Comparison of ENCODE assay signal across 18 cellular contexts in the genomic region with DNA sequence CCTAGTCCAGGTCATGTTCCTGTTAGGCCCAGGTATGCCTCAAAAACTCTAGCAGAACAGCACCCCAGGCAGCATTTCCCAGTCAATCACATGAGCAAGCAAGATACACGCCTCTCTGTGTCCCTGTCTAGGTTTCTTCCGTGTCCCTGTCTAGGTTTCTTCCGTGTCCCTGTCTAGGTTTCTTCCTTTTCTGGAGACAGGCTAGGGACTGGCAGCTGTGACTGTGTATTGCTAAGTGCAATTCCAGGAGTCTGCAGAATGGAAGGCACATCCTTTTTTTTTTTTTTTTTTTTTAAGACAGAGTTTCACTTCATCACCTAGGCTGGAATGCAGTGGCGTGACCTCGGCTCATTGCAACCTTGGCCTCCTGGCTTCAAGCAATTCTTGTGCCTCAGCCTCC.
DNase-seq lines count a peak whose midpoint lies in the region; ATAC-seq, FAIRE-seq and TF ChIP-seq lines count a peak whose summit lies in the region.
"Had no signal": no experiment of that assay in that cellular context is flagged by ENCODE, and none has a peak within 500 bp of the region (broad histone marks: within the 10 kb centered on the region; RNA-seq: fewer than 3 reads in every experiment).

No MANE protein-coding gene starts in this region.

- no peak for TF ChIP-seq CTCF in astrocyte (IDR thresholded peaks at IDR 0.05; ENCODE audit: insufficient read depth, low read depth, low read length)
- no peak for TF ChIP-seq CTCF in epithelial cell of esophagus (IDR thresholded peaks at IDR 0.05; ENCODE audit: insufficient read depth, low read depth, low read length, missing control alignments)
- no peak for TF ChIP-seq CTCF in neural progenitor cell (IDR thresholded peaks at IDR 0.05)

- H3K4me3 ChIP-seq in astrocyte (ENCODE audit: insufficient read depth, low read depth, low read length) = no peak overlapping the region
- H3K4me3 ChIP-seq in epithelial cell of esophagus (ENCODE audit: low read length) = no peak overlapping the region
- no peak overlapping the region for H3K4me3 ChIP-seq in neural progenitor cell
- H3K4me3 ChIP-seq: HAP-1 had no signal

- H4K20me1 ChIP-seq in astrocyte (ENCODE audit: insufficient read depth, low read length) (no peaks in the 10 kb centered on the region), neural progenitor cell (ENCODE audit: low read depth) (no peaks in the 10 kb centered on the region)

- no peak for FAIRE-seq in astrocyte (lab: Jason Lieb, UNC)
- FAIRE-seq: G401.6, GM12892, GM19239, H54 had no signal

- H3K79me2 ChIP-seq in astrocyte (ENCODE audit: insufficient read depth, low read length) (no peaks in the 10 kb centered on the region), neural progenitor cell (ENCODE audit: low read depth) (no peaks in the 10 kb centered on the region)

- H3K27ac Mint-ChIP-seq in astrocyte (ENCODE audit: unreplicated experiment) (peak overlapping the region; percentile 9), neural progenitor cell (peak overlapping the region; percentile 39)
- H3K27ac Mint-ChIP-seq: CD4-positive, alpha-beta memory T cell; HFFc6 had no signal

- H3K27ac ChIP-seq in astrocyte (ENCODE audit: low read depth, low read length) (no peak overlapping the region), neural progenitor cell (no peak overlapping the region)

- H3K27me3 Mint-ChIP-seq in astrocyte (ENCODE audit: low read depth, unreplicated experiment) (peaks cover 14% of the 10 kb centered on the region), neural progenitor cell (ENCODE audit: insufficient read depth, low read depth) (peaks cover 2% of the 10 kb centered on the region)

- H3K9me3 Mint-ChIP-seq in astrocyte (ENCODE audit: unreplicated experiment) = peaks cover 10% of the 10 kb centered on the region
- H3K9me3 Mint-ChIP-seq in neural progenitor cell = peaks cover 3% of the 10 kb centered on the region

- H3K27me3 ChIP-seq in astrocyte (ENCODE audit: insufficient read depth, low read length) = peaks cover 29% of the 10 kb centered on the region
- no peaks in the 10 kb centered on the region for H3K27me3 ChIP-seq in neural progenitor cell

- H3K4me2 ChIP-seq in astrocyte (ENCODE audit: low read length) = no peak overlapping the region
- H3K4me2 ChIP-seq in neural progenitor cell = no peak overlapping the region

- H2AFZ ChIP-seq in astrocyte (ENCODE audit: low read depth, low read length) (no peak overlapping the region), neural progenitor cell (replicated peaks) (no peak overlapping the region)

- H3K36me3 Mint-ChIP-seq in astrocyte (ENCODE audit: low read depth, unreplicated experiment) (no peaks in the 10 kb centered on the region), neural progenitor cell (no peaks in the 10 kb centered on the region)
- H3K36me3 Mint-ChIP-seq: CD4-positive, alpha-beta memory T cell had no signal

- H3K4me3 Mint-ChIP-seq in astrocyte (ENCODE audit: unreplicated experiment) = no peak overlapping the region
- no peak overlapping the region for H3K4me3 Mint-ChIP-seq in neural progenitor cell
- H3K4me3 Mint-ChIP-seq: HFFc6 had no signal

- H3K9ac ChIP-seq in astrocyte (ENCODE audit: low read length) = no peak overlapping the region
- no peak overlapping the region for H3K9ac ChIP-seq in neural progenitor cell

- H3K36me3 ChIP-seq in astrocyte (ENCODE audit: insufficient read depth, low read length) (no peaks in the 10 kb centered on the region), neural progenitor cell (no peaks in the 10 kb centered on the region)
- H3K36me3 ChIP-seq: HAP-1 had no signal

- H3K4me1 Mint-ChIP-seq in astrocyte (ENCODE audit: low read depth, unreplicated experiment) (peaks cover 3% of the 10 kb centered on the region), neural progenitor cell (peaks cover 4% of the 10 kb centered on the region)
- H3K4me1 Mint-ChIP-seq: CD4-positive, alpha-beta memory T cell had no signal

- no peak for ATAC-seq in GM18502 (IDR thresholded peaks at IDR 0.05; ENCODE audit: poor library complexity, unreplicated experiment)
- ATAC-seq in HG02623 (IDR thresholded peaks at IDR 0.05; ENCODE audit: unreplicated experiment) = no peak

- no peaks in the 10 kb centered on the region for H3K9me3 ChIP-seq in astrocyte (ENCODE audit: insufficient read depth, low read depth, low read length)
- no peaks in the 10 kb centered on the region for H3K9me3 ChIP-seq in neural progenitor cell (ENCODE audit: low read depth)
- H3K9me3 ChIP-seq: HAP-1 had no signal

- H3F3A ChIP-seq in neural progenitor cell (ENCODE audit: low read depth) = no peaks in the 10 kb centered on the region

- DNase-seq in astrocyte (ENCODE audit: low read depth) (no peak), epithelial cell of esophagus (ENCODE audit: low read depth) (peak; percentile 24), neural progenitor cell (ENCODE audit: low spot score) (no peak)
- no peak for DNase-seq in stimulated activated CD4-positive, alpha-beta T cell treated with anti-CD3 and anti-CD28 coated beads, Interleukin-4, amount 100 ng/mL, for 4 hours
- DNase-seq: C1 segment of cervical spinal cord; CD4-positive, alpha-beta memory T cell; COR-L47; DMS153; DND-41; GOT3; HFFc6 had no signal

- no peaks in the 10 kb centered on the region for H3K4me1 ChIP-seq in astrocyte (ENCODE audit: insufficient read depth, low read length)
- no peaks in the 10 kb centered on the region for H3K4me1 ChIP-seq in neural progenitor cell
- H3K4me1 ChIP-seq: HAP-1 had no signal
